Comparison of ENCODE assay signal across 8 cellular contexts in genomic region chr2:217798743-217799552, GRCh38.
DNase-seq lines count a peak whose midpoint lies in the region; ATAC-seq and TF ChIP-seq lines count a peak whose summit lies in the region.

No MANE protein-coding gene starts in this region.

- intact Hi-C loops in sigmoid colon (cut with DNase I) = no loop called here
- intact Hi-C loops in activated T-helper 1 cell treated with anti-CD3 and anti-CD28 coated beads, Interleukin-12 subunit alpha, Interleukin-12 subunit beta, Interleukin-2, Interleukin-4 antibody, amounts not matched to agents 30 ng/mL and 10 ng/mL and 1 ng/mL, durations not matched to agents 14 hours and 24 hours and 36 hours (cut with micrococcal nuclease) = no loop called here

- H3K9me2 ChIP-seq in GM23338 (ENCODE audit: insufficient read depth) = no peaks in the 10 kb centered on the region

- DNase-seq in ecto neural progenitor cell (ENCODE audit: low spot score) (peak; percentile 29), sigmoid colon (peak; percentile 77), NCI-H1417 (lab: John Stamatoyannopoulos, UW) (no peak), NCI-H2081 treated with DMSO at 0.1 percent for 48 hours (lab: John Stamatoyannopoulos, UW) (no peak), GM23338 (ENCODE audit: low spot score) (no peak)
- no peak for DNase-seq in activated T-helper 1 cell treated with anti-CD3 and anti-CD28 coated beads, Interleukin-12 subunit alpha, Interleukin-12 subunit beta, Interleukin-2, Interleukin-4 antibody, amounts not matched to agents 30 ng/mL and 10 ng/mL and 1 ng/mL, durations not matched to agents 14 hours and 24 hours and 36 hours (ENCODE audit: low spot score)

- H3K36me3 Mint-ChIP-seq in GM23338 (ENCODE audit: low read depth) = no peaks in the 10 kb centered on the region
- H3K36me3 Mint-ChIP-seq in activated T-helper 1 cell treated with anti-CD3 and anti-CD28 coated beads, Interleukin-12 subunit alpha, Interleukin-12 subunit beta, Interleukin-2, Interleukin-4 antibody, amounts not matched to agents 30 ng/mL and 10 ng/mL and 1 ng/mL, durations not matched to agents 14 hours and 24 hours and 36 hours (ENCODE audit: low read depth) = no peaks in the 10 kb centered on the region

- no peaks in the 10 kb centered on the region for H4K20me1 ChIP-seq in GM23338 (replicated peaks; ENCODE audit: insufficient read depth)

- no peaks in the 10 kb centered on the region for H3K79me2 ChIP-seq in GM23338 (replicated peaks; ENCODE audit: insufficient read depth)

- peak overlapping the region; percentile 70 to 80 (median 76) for H3K27ac ChIP-seq in sigmoid colon
- H3K27ac ChIP-seq in GM23338 (ENCODE audit: low read depth) = no peak overlapping the region

- no peak for TF ChIP-seq POLR2A in sigmoid colon (IDR thresholded peaks at IDR 0.05)

- no peaks in the 10 kb centered on the region for H3K9me3 Mint-ChIP-seq in GM23338
- no peaks in the 10 kb centered on the region for H3K9me3 Mint-ChIP-seq in activated T-helper 1 cell treated with anti-CD3 and anti-CD28 coated beads, Interleukin-12 subunit alpha, Interleukin-12 subunit beta, Interleukin-2, Interleukin-4 antibody, amounts not matched to agents 30 ng/mL and 10 ng/mL and 1 ng/mL, durations not matched to agents 14 hours and 24 hours and 36 hours

- H3K4me3 ChIP-seq in sigmoid colon (no peak overlapping the region), GM23338 (no peak overlapping the region)

- H3K4me1 Mint-ChIP-seq in GM23338 = peaks cover 4% of the 10 kb centered on the region
- H3K4me1 Mint-ChIP-seq in activated T-helper 1 cell treated with anti-CD3 and anti-CD28 coated beads, Interleukin-12 subunit alpha, Interleukin-12 subunit beta, Interleukin-2, Interleukin-4 antibody, amounts not matched to agents 30 ng/mL and 10 ng/mL and 1 ng/mL, durations not matched to agents 14 hours and 24 hours and 36 hours (ENCODE audit: low read depth) = peaks cover 6% of the 10 kb centered on the region

- TF ChIP-seq EP300 in sigmoid colon (IDR thresholded peaks at IDR 0.05) = no peak

- peak; percentile 84 for ATAC-seq in GM19043 (IDR thresholded peaks at IDR 0.05; ENCODE audit: low read depth, unreplicated experiment)
- ATAC-seq in HG03378 (IDR thresholded peaks at IDR 0.05; ENCODE audit: unreplicated experiment) = peak; percentile 47
- no peak for ATAC-seq in GM23338

- no peaks in the 10 kb centered on the region for H3K9me3 ChIP-seq in sigmoid colon

- TF ChIP-seq CTCF in sigmoid colon (IDR thresholded peaks at IDR 0.05) (no peak), GM23338 (conservative IDR thresholded peaks at IDR 0.05; ENCODE audit: low read depth in 2 of 2) (no peak)

- no peak overlapping the region for H3K4me2 ChIP-seq in GM23338

- no peaks in the 10 kb centered on the region for H3F3A ChIP-seq in GM23338 (replicated peaks; ENCODE audit: low read depth)

- no peaks in the 10 kb centered on the region for H3K27me3 ChIP-seq in sigmoid colon
- H3K27me3 ChIP-seq in GM23338 (ENCODE audit: insufficient read depth) = no peaks in the 10 kb centered on the region

- peaks cover 7 to 58% (median 38%) of the 10 kb centered on the region in 4 donors for H3K36me3 ChIP-seq in sigmoid colon
- no peaks in the 10 kb centered on the region for H3K36me3 ChIP-seq in GM23338 (ENCODE audit: insufficient read depth)

- peaks cover 14% of the 10 kb centered on the region for H3K27me3 Mint-ChIP-seq in GM23338 (ENCODE audit: insufficient read depth, low read depth, poor library complexity)
- H3K27me3 Mint-ChIP-seq in activated T-helper 1 cell treated with anti-CD3 and anti-CD28 coated beads, Interleukin-12 subunit alpha, Interleukin-12 subunit beta, Interleukin-2, Interleukin-4 antibody, amounts not matched to agents 30 ng/mL and 10 ng/mL and 1 ng/mL, durations not matched to agents 14 hours and 24 hours and 36 hours (ENCODE audit: insufficient read depth) = no peaks in the 10 kb centered on the region

- no peak overlapping the region for H3K27ac Mint-ChIP-seq in GM23338
- H3K27ac Mint-ChIP-seq in activated T-helper 1 cell treated with anti-CD3 and anti-CD28 coated beads, Interleukin-12 subunit alpha, Interleukin-12 subunit beta, Interleukin-2, Interleukin-4 antibody, amounts not matched to agents 30 ng/mL and 10 ng/mL and 1 ng/mL, durations not matched to agents 14 hours and 24 hours and 36 hours = no peak overlapping the region

- H2AFZ ChIP-seq in GM23338 = no peak overlapping the region

- WGBS in sigmoid colon, 2 donors = 62 to 81% methylated on average over 14 of the region's 14 CpGs

- H3K4me3 Mint-ChIP-seq in GM23338 = no peak overlapping the region
- no peak overlapping the region for H3K4me3 Mint-ChIP-seq in activated T-helper 1 cell treated with anti-CD3 and anti-CD28 coated beads, Interleukin-12 subunit alpha, Interleukin-12 subunit beta, Interleukin-2, Interleukin-4 antibody, amounts not matched to agents 30 ng/mL and 10 ng/mL and 1 ng/mL, durations not matched to agents 14 hours and 24 hours and 36 hours

- H3K4me1 ChIP-seq in sigmoid colon = peaks cover 0 to 79% (median 44%) of the 10 kb centered on the region in 4 donors
- H3K4me1 ChIP-seq in GM23338 (ENCODE audit: insufficient read depth) = no peaks in the 10 kb centered on the region

TF ChIP-seq in GM23338, 12 proteins besides CTCF, POLR2A, EP300 and RAD21:
- TF ChIP-seq ZNF331 (CRISPR knock-in tag; IDR thresholded peaks at IDR 0.05; ENCODE audit: low read depth) (no peak), POLR2AphosphoS5 (IDR thresholded peaks at IDR 0.05; ENCODE audit: low read depth) (no peak), EZH2phosphoT487 (IDR thresholded peaks at IDR 0.05; ENCODE audit: unreplicated experiment) (no peak), NANOG (IDR thresholded peaks at IDR 0.05; ENCODE audit: borderline replicate concordance) (no peak), JUNB (IDR thresholded peaks at IDR 0.05; ENCODE audit: unreplicated experiment) (no peak), EZH2 (IDR thresholded peaks at IDR 0.05; ENCODE audit: low read depth, unreplicated experiment) (no peak)

Comparison
In these comparisons a context has a peak if more than half of its experiments do, and no peak if none do; other contexts are left out.
1. DNase-seq: peak in ecto neural progenitor cell (single experiment) and sigmoid colon (single experiment); none in NCI-H1417 (0 of 3), NCI-H2081 treated with DMSO at 0.1 percent for 48 hours (single experiment), GM23338 (single experiment) and activated T-helper 1 cell treated with anti-CD3 and anti-CD28 coated beads, Interleukin-12 subunit alpha, Interleukin-12 subunit beta, Interleukin-2, Interleukin-4 antibody, amounts not matched to agents 30 ng/mL and 10 ng/mL and 1 ng/mL, durations not matched to agents 14 hours and 24 hours and 36 hours (single experiment).